ENCODE assay signal across 8 cellular contexts in the genomic region with DNA sequence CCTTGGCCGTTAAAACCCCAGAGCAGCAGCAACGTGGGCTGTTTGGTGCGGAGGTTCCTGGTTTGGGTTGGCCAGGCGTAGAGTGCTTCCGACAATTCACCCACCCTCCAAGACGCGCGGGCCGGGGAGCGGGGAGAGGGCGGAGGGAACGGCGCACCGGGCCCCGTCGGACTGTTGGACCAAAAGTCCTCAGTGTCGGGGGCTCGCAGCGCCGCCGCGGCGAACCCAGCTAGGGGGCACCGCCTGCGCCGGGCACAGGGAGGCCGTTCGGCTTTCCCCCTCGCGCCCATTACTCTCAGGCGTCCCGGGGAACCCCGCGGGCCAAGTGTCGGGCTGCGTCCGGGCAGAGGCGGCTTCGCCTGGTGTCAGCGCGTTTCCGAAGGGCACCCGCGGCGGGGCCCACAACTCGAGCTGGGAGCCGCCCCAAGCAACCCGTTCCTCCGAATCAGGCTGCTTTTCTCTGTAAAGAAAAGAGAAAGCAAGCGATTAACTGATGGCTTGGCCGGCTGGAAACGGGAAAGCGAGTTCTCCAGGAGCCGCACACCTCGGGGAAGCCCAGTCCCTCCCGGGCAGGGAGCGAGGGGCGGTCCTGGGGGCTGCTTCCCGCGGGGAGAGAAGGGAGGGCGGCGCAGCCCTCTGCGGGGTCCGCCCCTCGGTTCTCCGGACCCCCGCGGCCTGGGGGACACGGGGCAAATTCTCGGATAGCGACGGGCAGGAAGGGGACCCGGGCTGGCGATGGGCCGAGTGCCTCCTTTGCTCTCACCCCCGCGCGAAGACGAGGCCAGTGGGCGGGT.
DNase-seq lines count a peak whose midpoint lies in the region; ATAC-seq and TF ChIP-seq lines count a peak whose summit lies in the region.

No MANE protein-coding gene starts in this region.

- CTCF ChIA-PET in Caco-2 (lab: Charles Lee) = interaction anchor here (0.6 kb wide), 1 partner anchor 30 kb away, joined by 3 read pairs; no protein-coding TSS in a partner anchor

- no peaks in the 10 kb centered on the region for H3K4me1 Mint-ChIP-seq in Caco-2 (ENCODE audit: low read depth, unreplicated experiment)

- intact Hi-C loops in Caco-2 (cut with micrococcal nuclease; ENCODE audit: unreplicated experiment) = loop anchor here (10.0 kb wide), 1 partner anchor 194 kb away; no protein-coding TSS in a partner anchor
- intact Hi-C loops in left ventricle myocardium inferior (cut with micrococcal nuclease) = no loop called here

- no peaks in the 10 kb centered on the region for H3K36me3 ChIP-seq in Caco-2 (ENCODE audit: control insufficient read depth, insufficient read depth, low read length)
- H3K36me3 ChIP-seq in left ventricle myocardium inferior = peaks cover 17% of the 10 kb centered on the region
- H3K36me3 ChIP-seq in rectal smooth muscle tissue (ENCODE audit: control insufficient read depth, insufficient read depth, low read length) = peaks cover 5% of the 10 kb centered on the region

- H3K4me3 Mint-ChIP-seq in Caco-2 (ENCODE audit: unreplicated experiment) = peak overlapping the region; percentile 83

- POLR2A ChIA-PET in Caco-2 (lab: Charles Lee) = no interaction called here

- TF ChIP-seq CTCF in Caco-2 (IDR thresholded peaks at IDR 0.05; ENCODE audit: insufficient read depth in 1 of 2, low read depth in 1 of 2, low read length in 1 of 2, severe bottlenecking in 1 of 2, unreplicated experiment in 1 of 2) = no peak
- TF ChIP-seq CTCF in left ventricle myocardium inferior (IDR thresholded peaks at IDR 0.05; ENCODE audit: borderline replicate concordance) = no peak

- H3K27me3 ChIP-seq in Caco-2 (replicated peaks; ENCODE audit: control insufficient read depth, insufficient read depth, low read length) (no peaks in the 10 kb centered on the region), left ventricle myocardium inferior (ENCODE audit: low read depth) (peaks cover 71% of the 10 kb centered on the region), rectal smooth muscle tissue (ENCODE audit: control insufficient read depth, insufficient read depth, low read length) (no peaks in the 10 kb centered on the region)

- H3K27ac ChIP-seq in left ventricle myocardium inferior (replicated peaks) = peak overlapping the region; percentile 79
- H3K27ac ChIP-seq in rectal smooth muscle tissue (ENCODE audit: low read depth, low read length) = no peak overlapping the region

- no TSS peak for BruUV-seq in Caco-2 (replicated peaks; lab: Mats Ljungman, UMichigan)

- H3K4me1 ChIP-seq in Caco-2 (no peaks in the 10 kb centered on the region), left ventricle myocardium inferior (peaks cover 29% of the 10 kb centered on the region), rectal smooth muscle tissue (ENCODE audit: control insufficient read depth, insufficient read depth, low read length) (no peaks in the 10 kb centered on the region)

- ATAC-seq in GM21717 (IDR thresholded peaks at IDR 0.05; ENCODE audit: unreplicated experiment) = no peak

- H3K27ac Mint-ChIP-seq in Caco-2 (ENCODE audit: unreplicated experiment) = no peak overlapping the region

- H3K9me3 ChIP-seq in Caco-2 (no peaks in the 10 kb centered on the region), left ventricle myocardium inferior (replicated peaks) (no peaks in the 10 kb centered on the region)

- peaks cover 7% of the 10 kb centered on the region for H3K36me3 Mint-ChIP-seq in Caco-2 (ENCODE audit: insufficient read depth, unreplicated experiment)

- no peak overlapping the region for H3K9ac ChIP-seq in rectal smooth muscle tissue (ENCODE audit: low read length)

- no peaks in the 10 kb centered on the region for H3K27me3 Mint-ChIP-seq in Caco-2 (ENCODE audit: insufficient read depth, unreplicated experiment)

- peak in 1 of 2 experiments; percentile 32 for DNase-seq in Caco-2
- DNase-seq in NCI-H69 (lab: John Stamatoyannopoulos, UW) = peak; percentile 68
- DNase-seq in activated naive CD4-positive, alpha-beta T cell treated with anti-CD3 and anti-CD28 coated beads, Interleukin-2, amount 50 U/mL, for 16 hours = peak; percentile 57
- DNase-seq in left ventricle myocardium inferior = no peak
- DNase-seq in HCEC 1CT = no peak
- DNase-seq in ureter (ENCODE audit: low spot score) = no peak

- H3K4me3 ChIP-seq in Caco-2 (ENCODE audit: low read depth, low read length) (peak overlapping the region; percentile 56), left ventricle myocardium inferior (peak overlapping the region; percentile 73), rectal smooth muscle tissue (ENCODE audit: low read length) (peak overlapping the region; percentile 44)

- no peaks in the 10 kb centered on the region for H3K9me3 Mint-ChIP-seq in Caco-2 (ENCODE audit: unreplicated experiment)

Comparison
In these comparisons a context has a peak if more than half of its experiments do, and no peak if none do; other contexts are left out.
1. DNase-seq: peak in NCI-H69 (single experiment) and activated naive CD4-positive, alpha-beta T cell treated with anti-CD3 and anti-CD28 coated beads, Interleukin-2, amount 50 U/mL, for 16 hours (single experiment); none in left ventricle myocardium inferior (single experiment), HCEC 1CT (single experiment) and ureter (single experiment).
2. Peak in every context shown above with its lines, with median percentiles within 50 percentile points of each other: H3K4me3 ChIP-seq.